15 cellular contexts compared by ENCODE assay signal in genomic region chr2:109376115-109376514, GRCh38.
DNase-seq lines count a peak whose midpoint lies in the region; TF ChIP-seq lines count a peak whose summit lies in the region.
"Had no signal": no experiment of that assay in that cellular context is flagged by ENCODE, and none has a peak within 500 bp of the region (broad histone marks: within the 10 kb centered on the region; RNA-seq: fewer than 3 reads in every experiment).

No MANE protein-coding gene starts in this region.

- H3K79me2 ChIP-seq in MM.1S (ENCODE audit: low read length) = no peaks in the 10 kb centered on the region

- H3K4me3 Mint-ChIP-seq in activated T-helper 1 cell treated with anti-CD3 and anti-CD28 coated beads, Interleukin-12 subunit alpha, Interleukin-12 subunit beta, Interleukin-2, Interleukin-4 antibody, amounts not matched to agents 30 ng/mL and 10 ng/mL and 1 ng/mL, durations not matched to agents 14 hours and 24 hours and 36 hours = no peak overlapping the region
- H3K4me3 Mint-ChIP-seq: CD8-positive, alpha-beta T cell had no signal

- H3K9me3 ChIP-seq in colonic mucosa = no peaks in the 10 kb centered on the region
- no peaks in the 10 kb centered on the region for H3K9me3 ChIP-seq in right atrium auricular region
- no peaks in the 10 kb centered on the region for H3K9me3 ChIP-seq in transverse colon
- H3K9me3 ChIP-seq in MM.1S (replicated peaks; ENCODE audit: insufficient read depth, low read length) = no peaks in the 10 kb centered on the region
- H3K9me3 ChIP-seq in effector memory CD4-positive, alpha-beta T cell (ENCODE audit: control insufficient read depth, low read length) = no peaks in the 10 kb centered on the region
- H3K9me3 ChIP-seq: ascending aorta, vagina had no signal

- no peak overlapping the region for H2AFZ ChIP-seq in MM.1S (ENCODE audit: low read length)

- 65 to 96% methylated on average over 3 to 7 of the region's 7 CpGs for WGBS in transverse colon (ENCODE audit: low coverage in 1 of 2), 2 donors

- DNase-seq in HT1080 (ENCODE audit: low read depth) = peak; percentile 24
- peak; percentile 25 for DNase-seq in colonic mucosa
- peak; percentile 58 for DNase-seq in right atrium auricular region (ENCODE audit: low spot score)
- peak; percentile 52 for DNase-seq in transverse colon
- no peak for DNase-seq in activated T-helper 1 cell treated with anti-CD3 and anti-CD28 coated beads, Interleukin-12 subunit alpha, Interleukin-12 subunit beta, Interleukin-2, Interleukin-4 antibody, amounts not matched to agents 30 ng/mL and 10 ng/mL and 1 ng/mL, durations not matched to agents 14 hours and 24 hours and 36 hours (ENCODE audit: low spot score)
- no peak for DNase-seq in MM.1S
- no peak for DNase-seq in effector memory CD4-positive, alpha-beta T cell
- DNase-seq: effector CD8-positive, alpha-beta T cell; kidney glomerular epithelial cell; NCI-H1105; NCI-H345; stimulated activated CD4-positive, alpha-beta T cell treated with anti-CD3 and anti-CD28 coated beads, Interleukin-2, amount 100 ng/mL, for 48 hours had no signal

- no peaks in the 10 kb centered on the region for H3K36me3 Mint-ChIP-seq in activated T-helper 1 cell treated with anti-CD3 and anti-CD28 coated beads, Interleukin-12 subunit alpha, Interleukin-12 subunit beta, Interleukin-2, Interleukin-4 antibody, amounts not matched to agents 30 ng/mL and 10 ng/mL and 1 ng/mL, durations not matched to agents 14 hours and 24 hours and 36 hours (ENCODE audit: low read depth)

- H3K4me1 ChIP-seq in colonic mucosa (no peaks in the 10 kb centered on the region), right atrium auricular region (peaks cover 0 to 6% of the 10 kb centered on the region in 2 donors), transverse colon (peaks cover 0 to 11% (median 2%) of the 10 kb centered on the region in 4 donors), MM.1S (ENCODE audit: low read length) (no peaks in the 10 kb centered on the region)
- no peaks in the 10 kb centered on the region for H3K4me1 ChIP-seq in effector memory CD4-positive, alpha-beta T cell (ENCODE audit: control insufficient read depth, insufficient read depth, low read length, poor library complexity, severe bottlenecking)
- H3K4me1 ChIP-seq: ascending aorta, vagina had no signal

- no peak overlapping the region for H3K27ac Mint-ChIP-seq in activated T-helper 1 cell treated with anti-CD3 and anti-CD28 coated beads, Interleukin-12 subunit alpha, Interleukin-12 subunit beta, Interleukin-2, Interleukin-4 antibody, amounts not matched to agents 30 ng/mL and 10 ng/mL and 1 ng/mL, durations not matched to agents 14 hours and 24 hours and 36 hours
- H3K27ac Mint-ChIP-seq: CD8-positive, alpha-beta T cell had no signal

- in situ Hi-C loops in transverse colon (cut with MboI; ENCODE audit: low pct_ligation_motif_present in 1 of 4, low pct_unique_long_range_greater_than_20kb in 1 of 4, low sequenced_read_pairs in 3 of 4) = no loop called here

- H4K20me1 ChIP-seq in MM.1S (ENCODE audit: insufficient read depth, low read length) = no peaks in the 10 kb centered on the region

- H3K27ac ChIP-seq in colonic mucosa (no peak overlapping the region), right atrium auricular region (no peak overlapping the region), transverse colon (peak overlapping the region in 3 of 4 donors; percentile 8 to 55 (median 23)), MM.1S (ENCODE audit: low read length) (no peak overlapping the region)
- no peak overlapping the region for H3K27ac ChIP-seq in effector memory CD4-positive, alpha-beta T cell (ENCODE audit: insufficient read depth, low read length, poor library complexity, severe bottlenecking)
- H3K27ac ChIP-seq: ascending aorta, vagina had no signal

- no peaks in the 10 kb centered on the region for H3K9me3 Mint-ChIP-seq in activated T-helper 1 cell treated with anti-CD3 and anti-CD28 coated beads, Interleukin-12 subunit alpha, Interleukin-12 subunit beta, Interleukin-2, Interleukin-4 antibody, amounts not matched to agents 30 ng/mL and 10 ng/mL and 1 ng/mL, durations not matched to agents 14 hours and 24 hours and 36 hours
- H3K9me3 Mint-ChIP-seq: CD8-positive, alpha-beta T cell had no signal

- TF ChIP-seq EP300 in transverse colon (IDR thresholded peaks at IDR 0.05; ENCODE audit: low read depth) = no peak

- H3K9ac ChIP-seq in colonic mucosa (ENCODE audit: low read depth in 2 of 2, low read length in 2 of 2) (peak overlapping the region in 1 of 2 donors; percentile 1), MM.1S (ENCODE audit: low read length) (no peak overlapping the region)

- TF ChIP-seq POLR2A in transverse colon (IDR thresholded peaks at IDR 0.05) = no peak

- H3K4me1 Mint-ChIP-seq in activated T-helper 1 cell treated with anti-CD3 and anti-CD28 coated beads, Interleukin-12 subunit alpha, Interleukin-12 subunit beta, Interleukin-2, Interleukin-4 antibody, amounts not matched to agents 30 ng/mL and 10 ng/mL and 1 ng/mL, durations not matched to agents 14 hours and 24 hours and 36 hours (ENCODE audit: low read depth) = no peaks in the 10 kb centered on the region

- no peak overlapping the region for H3K4me2 ChIP-seq in MM.1S (ENCODE audit: low read depth, low read length)

- H3K36me3 ChIP-seq in colonic mucosa (no peaks in the 10 kb centered on the region), right atrium auricular region (peaks cover 5% of the 10 kb centered on the region), transverse colon (no peaks in the 10 kb centered on the region), MM.1S (replicated peaks; ENCODE audit: insufficient read depth, low read length) (peaks cover 6% of the 10 kb centered on the region; the same call in 1 of the 2 replicates)
- H3K36me3 ChIP-seq in effector memory CD4-positive, alpha-beta T cell (ENCODE audit: control insufficient read depth, insufficient read depth, low read length) = no peaks in the 10 kb centered on the region

- H3F3A ChIP-seq in MM.1S (ENCODE audit: insufficient read depth, low read length) = no peaks in the 10 kb centered on the region

- H3K4me3 ChIP-seq in colonic mucosa = no peak overlapping the region
- H3K4me3 ChIP-seq in right atrium auricular region = no peak overlapping the region
- H3K4me3 ChIP-seq in transverse colon = no peak overlapping the region
- H3K4me3 ChIP-seq in MM.1S (ENCODE audit: low read length) = no peak overlapping the region
- no peak overlapping the region for H3K4me3 ChIP-seq in effector memory CD4-positive, alpha-beta T cell (ENCODE audit: insufficient read depth, low read depth, low read length, poor library complexity, severe bottlenecking)
- H3K4me3 ChIP-seq: ascending aorta, vagina had no signal

- H3K27me3 Mint-ChIP-seq in activated T-helper 1 cell treated with anti-CD3 and anti-CD28 coated beads, Interleukin-12 subunit alpha, Interleukin-12 subunit beta, Interleukin-2, Interleukin-4 antibody, amounts not matched to agents 30 ng/mL and 10 ng/mL and 1 ng/mL, durations not matched to agents 14 hours and 24 hours and 36 hours (ENCODE audit: insufficient read depth) = peaks cover 2% of the 10 kb centered on the region

- H3K27me3 ChIP-seq in colonic mucosa (no peaks in the 10 kb centered on the region), right atrium auricular region (no peaks in the 10 kb centered on the region), transverse colon (no peaks in the 10 kb centered on the region), MM.1S (replicated peaks; ENCODE audit: insufficient read depth, low read length) (no peaks in the 10 kb centered on the region)
- H3K27me3 ChIP-seq in effector memory CD4-positive, alpha-beta T cell (replicated peaks; ENCODE audit: control insufficient read depth, insufficient read depth, low read length, poor library complexity, severe bottlenecking) = no peaks in the 10 kb centered on the region
- H3K27me3 ChIP-seq: ascending aorta, vagina had no signal

- no peaks in the 10 kb centered on the region for H3K9me2 ChIP-seq in MM.1S (replicated peaks; ENCODE audit: insufficient read depth, low read length)

- TF ChIP-seq CTCF in colonic mucosa (IDR thresholded peaks at IDR 0.05) (no peak), right atrium auricular region (IDR thresholded peaks at IDR 0.05) (no peak), transverse colon (IDR thresholded peaks at IDR 0.05) (no peak), MM.1S (IDR thresholded peaks at IDR 0.05; ENCODE audit: low read length) (no peak)

- intact Hi-C loops in colonic mucosa (cut with DNase I) = no loop called here
- intact Hi-C loops in transverse colon (cut with DNase I; ENCODE audit: low total_unique reads) = no loop called here
- intact Hi-C loops in activated T-helper 1 cell treated with anti-CD3 and anti-CD28 coated beads, Interleukin-12 subunit alpha, Interleukin-12 subunit beta, Interleukin-2, Interleukin-4 antibody, amounts not matched to agents 30 ng/mL and 10 ng/mL and 1 ng/mL, durations not matched to agents 14 hours and 24 hours and 36 hours (cut with micrococcal nuclease) = no loop called here

Comparison
In these comparisons a context has a peak if more than half of its experiments do, and no peak if none do; other contexts are left out.
1. DNase-seq: peak in HT1080 (single experiment), colonic mucosa (single experiment), right atrium auricular region (single experiment) and transverse colon (single experiment); none in activated T-helper 1 cell treated with anti-CD3 and anti-CD28 coated beads, Interleukin-12 subunit alpha, Interleukin-12 subunit beta, Interleukin-2, Interleukin-4 antibody, amounts not matched to agents 30 ng/mL and 10 ng/mL and 1 ng/mL, durations not matched to agents 14 hours and 24 hours and 36 hours (single experiment), MM.1S (single experiment) and effector memory CD4-positive, alpha-beta T cell (0 of 3).
2. H3K27ac ChIP-seq: peak in transverse colon (3 of 4); none in colonic mucosa (single experiment), right atrium auricular region (0 of 2), MM.1S (single experiment) and effector memory CD4-positive, alpha-beta T cell (single experiment).